8 cellular contexts compared by ENCODE assay signal in the genomic region with DNA sequence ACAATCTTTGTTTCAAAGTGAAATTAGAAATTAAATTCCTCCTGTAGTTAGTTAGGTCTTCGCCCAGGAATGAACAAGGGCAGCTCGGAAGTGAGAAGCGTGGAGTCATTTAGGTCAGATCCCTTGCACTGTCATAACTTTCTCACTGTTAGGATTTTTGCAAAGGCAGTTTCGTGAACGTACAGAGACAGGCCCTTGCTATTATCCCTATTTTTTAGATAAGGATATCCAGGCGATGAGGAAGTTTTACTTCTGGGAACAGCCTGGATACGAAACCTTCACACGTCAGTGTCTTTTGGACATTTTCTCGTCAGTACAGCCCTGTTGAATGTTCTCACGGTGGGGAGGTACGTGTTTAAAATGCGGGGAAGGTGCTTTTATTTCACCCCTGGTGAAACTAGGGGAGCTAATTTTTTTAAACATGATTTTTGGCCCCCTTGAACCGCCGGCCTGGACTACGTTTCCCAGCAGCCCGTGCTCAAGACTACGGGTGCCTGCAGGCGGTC. TPM values are rescaled to one million over a fixed set of nuclear protein-coding genes. Genes with fewer than 3 reads are reported as not detected.
A peak's percentile ranks its signal among the peaks of the same experiment; 100 is the strongest.
DNase-seq lines count a peak whose midpoint lies in the region; ATAC-seq and TF ChIP-seq lines count a peak whose summit lies in the region.

No MANE protein-coding gene starts in this region.

- H3K4me1 ChIP-seq in ascending aorta, result peaks cover 0 to 13% of the 10 kb centered on the region in 2 donors

- peak overlapping the region; percentile 99 for H3K4me3 ChIP-seq in ascending aorta

- H3K27me3 ChIP-seq in ascending aorta, result no peaks in the 10 kb centered on the region

- H3K36me3 ChIP-seq in KOPT-K1 (ENCODE audit: insufficient read depth, low read length) (peaks cover 2% of the 10 kb centered on the region; the same call in 1 of the 2 replicates), ascending aorta (no peaks in the 10 kb centered on the region)

- ATAC-seq in HG03439 (IDR thresholded peaks at IDR 0.05; ENCODE audit: unreplicated experiment), result no peak
- no peak for ATAC-seq in GM18861 (IDR thresholded peaks at IDR 0.05; ENCODE audit: unreplicated experiment)

- DNase-seq in DMS153 treated with DMSO at 0.1 percent for 48 hours (lab: John Stamatoyannopoulos, UW; ENCODE audit: unreplicated experiment), result peak; percentile 5
- no peak for DNase-seq in DMS153 (lab: John Stamatoyannopoulos, UW)
- DNase-seq in ascending aorta (ENCODE audit: low spot score in 2 of 2), result no peak
- DNase-seq in iris pigment epithelial cell (ENCODE audit: low read depth), result peak; percentile 3
- DNase-seq in stimulated activated CD8-positive, alpha-beta memory T cell treated with anti-CD3 and anti-CD28 coated beads, Interleukin-7, amount 100 ng/mL, for 24 hours (ENCODE audit: low read depth), result peak; percentile 70

- TF ChIP-seq CTCF in ascending aorta (IDR thresholded peaks at IDR 0.05), result no peak

- intact Hi-C loops in ascending aorta (cut with DNase I), result loop anchor here (5.0 to 10.0 kb wide), 4 partner anchors 268 to 1491 kb away; partner anchors contain the start of genes FTO and RPGRIP1L

- no peaks in the 10 kb centered on the region for H3K9me3 ChIP-seq in KOPT-K1 (ENCODE audit: insufficient read depth, low read length, poor library complexity, severe bottlenecking)
- H3K9me3 ChIP-seq in ascending aorta, result no peaks in the 10 kb centered on the region

- peak overlapping the region; percentile 92 for H3K27ac ChIP-seq in KOPT-K1 (ENCODE audit: low read depth, low read length, poor library complexity, severe bottlenecking)
- H3K27ac ChIP-seq in ascending aorta, result peak overlapping the region; percentile 98

RNA-seq across cellular contexts. Expression of gene RBL2, which starts 0.3 kb away (rescaled TPM):
- 64.3 TPM for total RNA-seq in ascending aorta

Comparison
In these comparisons a context has a peak if more than half of its experiments do, and no peak if none do; other contexts are left out.
1. DNase-seq: peak in DMS153 treated with DMSO at 0.1 percent for 48 hours (single experiment), iris pigment epithelial cell (single experiment) and stimulated activated CD8-positive, alpha-beta memory T cell treated with anti-CD3 and anti-CD28 coated beads, Interleukin-7, amount 100 ng/mL, for 24 hours (single experiment); none in DMS153 (single experiment) and ascending aorta (0 of 2).